1 cellular context compared by ENCODE assay signal in the genomic region with DNA sequence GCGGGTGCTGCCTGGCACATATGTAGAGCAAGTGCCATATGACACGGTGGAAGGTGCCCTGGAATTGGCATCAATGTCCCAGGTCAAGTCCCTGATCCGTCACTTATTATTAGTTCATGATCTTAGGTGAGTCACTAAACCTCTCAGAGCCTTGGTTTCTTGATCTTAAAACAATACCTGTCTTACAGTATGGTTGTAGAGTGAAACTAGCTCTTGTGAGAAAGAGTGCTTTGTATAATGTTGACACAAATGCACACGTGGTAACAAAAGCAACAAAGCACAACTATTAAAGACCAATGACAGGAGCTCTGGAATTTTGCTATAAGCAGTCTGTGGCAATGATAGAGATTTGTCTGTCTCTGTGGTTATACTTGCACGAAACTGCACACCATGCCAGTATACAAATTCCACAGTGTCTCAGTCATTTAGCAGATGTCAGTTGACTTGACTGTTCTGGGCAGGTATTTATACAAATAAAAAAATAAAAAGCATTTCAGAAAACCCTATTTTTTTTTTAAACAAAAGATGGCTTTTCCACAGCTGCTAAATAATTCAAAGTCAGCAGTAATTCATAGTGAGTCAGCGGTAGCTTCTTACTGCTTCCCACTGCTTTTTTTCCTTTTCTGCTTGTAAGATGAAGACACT.
TF ChIP-seq lines count a peak whose summit lies in the region.

No MANE protein-coding gene starts in this region.

TF ChIP-seq in K562, 482 proteins besides CTCF, POLR2A, EP300 and RAD21 (continued from another document):
- TF ChIP-seq ZNF121 (CRISPR knock-in tag; conservative IDR thresholded peaks at IDR 0.05) = no peak
- TF ChIP-seq, protein P1, sequence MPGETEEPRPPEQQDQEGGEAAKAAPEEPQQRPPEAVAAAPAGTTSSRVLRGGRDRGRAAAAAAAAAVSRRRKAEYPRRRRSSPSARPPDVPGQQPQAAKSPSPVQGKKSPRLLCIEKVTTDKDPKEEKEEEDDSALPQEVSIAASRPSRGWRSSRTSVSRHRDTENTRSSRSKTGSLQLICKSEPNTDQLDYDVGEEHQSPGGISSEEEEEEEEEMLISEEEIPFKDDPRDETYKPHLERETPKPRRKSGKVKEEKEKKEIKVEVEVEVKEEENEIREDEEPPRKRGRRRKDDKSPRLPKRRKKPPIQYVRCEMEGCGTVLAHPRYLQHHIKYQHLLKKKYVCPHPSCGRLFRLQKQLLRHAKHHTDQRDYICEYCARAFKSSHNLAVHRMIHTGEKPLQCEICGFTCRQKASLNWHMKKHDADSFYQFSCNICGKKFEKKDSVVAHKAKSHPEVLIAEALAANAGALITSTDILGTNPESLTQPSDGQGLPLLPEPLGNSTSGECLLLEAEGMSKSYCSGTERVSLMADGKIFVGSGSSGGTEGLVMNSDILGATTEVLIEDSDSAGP (CRISPR knock-in tag; IDR thresholded peaks at IDR 0.05) = no peak
- TF ChIP-seq RBM39 (optimal IDR thresholded peaks at IDR 0.05; ENCODE audit: low read depth, low read length) = no peak
- no peak for TF ChIP-seq SOX6 (IDR thresholded peaks at IDR 0.05)
- TF ChIP-seq ZNF140 (CRISPR knock-in tag; IDR thresholded peaks at IDR 0.05) = no peak
- TF ChIP-seq ZNF316 (IDR thresholded peaks at IDR 0.05) = peak; percentile 95
- peak; percentile 74 for TF ChIP-seq MAFF (IDR thresholded peaks at IDR 0.05; ENCODE audit: low read length)
- TF ChIP-seq MAFK (IDR thresholded peaks at IDR 0.05; ENCODE audit: low read length) = peak; percentile 62; the same call in 1 of the 2 replicates
- TF ChIP-seq MAFG (tag; conservative IDR thresholded peaks at IDR 0.05) = peak; percentile 83
- TF ChIP-seq ZSCAN29 (IDR thresholded peaks at IDR 0.05) = no peak
- no peak for TF ChIP-seq HCFC1 (IDR thresholded peaks at IDR 0.05; ENCODE audit: low read depth, low read length)
- TF ChIP-seq C11orf30 (IDR thresholded peaks at IDR 0.05; ENCODE audit: low read depth) = peak; percentile 88
- TF ChIP-seq, protein P2, sequence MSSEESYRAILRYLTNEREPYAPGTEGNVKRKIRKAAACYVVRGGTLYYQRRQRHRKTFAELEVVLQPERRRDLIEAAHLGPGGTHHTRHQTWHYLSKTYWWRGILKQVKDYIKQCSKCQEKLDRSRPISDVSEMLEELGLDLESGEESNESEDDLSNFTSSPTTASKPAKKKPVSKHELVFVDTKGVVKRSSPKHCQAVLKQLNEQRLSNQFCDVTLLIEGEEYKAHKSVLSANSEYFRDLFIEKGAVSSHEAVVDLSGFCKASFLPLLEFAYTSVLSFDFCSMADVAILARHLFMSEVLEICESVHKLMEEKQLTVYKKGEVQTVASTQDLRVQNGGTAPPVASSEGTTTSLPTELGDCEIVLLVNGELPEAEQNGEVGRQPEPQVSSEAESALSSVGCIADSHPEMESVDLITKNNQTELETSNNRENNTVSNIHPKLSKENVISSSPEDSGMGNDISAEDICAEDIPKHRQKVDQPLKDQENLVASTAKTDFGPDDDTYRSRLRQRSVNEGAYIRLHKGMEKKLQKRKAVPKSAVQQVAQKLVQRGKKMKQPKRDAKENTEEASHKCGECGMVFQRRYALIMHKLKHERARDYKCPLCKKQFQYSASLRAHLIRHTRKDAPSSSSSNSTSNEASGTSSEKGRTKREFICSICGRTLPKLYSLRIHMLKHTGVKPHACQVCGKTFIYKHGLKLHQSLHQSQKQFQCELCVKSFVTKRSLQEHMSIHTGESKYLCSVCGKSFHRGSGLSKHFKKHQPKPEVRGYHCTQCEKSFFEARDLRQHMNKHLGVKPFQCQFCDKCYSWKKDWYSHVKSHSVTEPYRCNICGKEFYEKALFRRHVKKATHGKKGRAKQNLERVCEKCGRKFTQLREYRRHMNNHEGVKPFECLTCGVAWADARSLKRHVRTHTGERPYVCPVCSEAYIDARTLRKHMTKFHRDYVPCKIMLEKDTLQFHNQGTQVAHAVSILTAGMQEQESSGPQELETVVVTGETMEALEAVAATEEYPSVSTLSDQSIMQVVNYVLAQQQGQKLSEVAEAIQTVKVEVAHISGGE (CRISPR knock-in tag; IDR thresholded peaks at IDR 0.05) = no peak
- no peak for TF ChIP-seq SNRNP70 (optimal IDR thresholded peaks at IDR 0.05; ENCODE audit: low read depth, low read length)
- TF ChIP-seq, protein P3, sequence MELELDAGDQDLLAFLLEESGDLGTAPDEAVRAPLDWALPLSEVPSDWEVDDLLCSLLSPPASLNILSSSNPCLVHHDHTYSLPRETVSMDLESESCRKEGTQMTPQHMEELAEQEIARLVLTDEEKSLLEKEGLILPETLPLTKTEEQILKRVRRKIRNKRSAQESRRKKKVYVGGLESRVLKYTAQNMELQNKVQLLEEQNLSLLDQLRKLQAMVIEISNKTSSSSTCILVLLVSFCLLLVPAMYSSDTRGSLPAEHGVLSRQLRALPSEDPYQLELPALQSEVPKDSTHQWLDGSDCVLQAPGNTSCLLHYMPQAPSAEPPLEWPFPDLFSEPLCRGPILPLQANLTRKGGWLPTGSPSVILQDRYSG (tag; conservative IDR thresholded peaks at IDR 0.05; ENCODE audit: low read depth) = no peak
- no peak for TF ChIP-seq KDM5B (IDR thresholded peaks at IDR 0.05; ENCODE audit: insufficient replicate concordance, low read depth, low read length)
- TF ChIP-seq KLF16 (IDR thresholded peaks at IDR 0.05) = no peak
TF ChIP-seq in K562: peak in this region for 5.
